In the genomic region with DNA sequence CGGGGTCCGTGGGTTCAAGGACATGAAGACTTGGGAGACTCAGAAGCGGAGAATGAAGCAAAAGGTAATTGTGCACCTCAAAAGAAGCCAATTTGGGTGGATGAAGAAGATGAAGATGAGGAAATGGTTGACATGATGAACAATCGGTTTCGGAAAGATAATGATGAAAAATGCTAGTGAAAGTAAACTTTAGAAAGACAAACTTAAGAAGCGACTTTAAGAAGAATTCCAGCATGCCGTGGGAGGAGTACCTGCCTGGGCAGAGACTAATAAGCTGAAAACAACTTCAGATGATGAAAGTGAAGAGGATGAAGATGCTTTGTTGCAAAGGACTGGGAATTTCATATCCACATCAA, we compare ENCODE assay signal across 8 cellular contexts. TPM values are rescaled to one million over a fixed set of nuclear protein-coding genes. Genes with fewer than 3 reads are reported as not detected.
DNase-seq lines count a peak whose midpoint lies in the region; FAIRE-seq and TF ChIP-seq lines count a peak whose summit lies in the region.

No MANE protein-coding gene starts in this region.

- peaks cover 6% of the 10 kb centered on the region for H3K4me1 ChIP-seq in CD4-positive, alpha-beta memory T cell (ENCODE audit: insufficient read depth, low read length)
- peaks cover 10% of the 10 kb centered on the region for H3K4me1 ChIP-seq in OCI-LY1 (ENCODE audit: insufficient read depth, low read length, severe bottlenecking)
- peaks cover 4 to 15% (median 11%) of the 10 kb centered on the region in 4 donors for H3K4me1 ChIP-seq in esophagus muscularis mucosa
- peaks cover 2% of the 10 kb centered on the region for H3K4me1 ChIP-seq in ovary (ENCODE audit: insufficient read depth)

- H2AFZ ChIP-seq in OCI-LY1 (ENCODE audit: low read length): 0 out of 2 replicates have a peak overlapping the region, but pooled peaks have one; percentile 69

- no peaks in the 10 kb centered on the region for H3F3A ChIP-seq in OCI-LY1 (ENCODE audit: insufficient read depth, low read length)

- intact Hi-C loops in CD4-positive, alpha-beta memory T cell (cut with micrococcal nuclease): loop anchor here (1.0 kb wide), 1 partner anchor 45 kb away; no protein-coding TSS in a partner anchor
- intact Hi-C loops in esophagus muscularis mucosa (cut with DNase I) (loop anchor here (5.0 kb wide), 1 partner anchor 44 kb away; a partner anchor contains a TSS), ovary (cut with DNase I) (no loop called here)

- no peaks in the 10 kb centered on the region for H3K36me3 ChIP-seq in CD4-positive, alpha-beta memory T cell (ENCODE audit: insufficient read depth, low read length)
- no peaks in the 10 kb centered on the region for H3K36me3 ChIP-seq in OCI-LY1 (ENCODE audit: insufficient read depth, low read length)
- H3K36me3 ChIP-seq in esophagus muscularis mucosa: no peaks in the 10 kb centered on the region
- no peaks in the 10 kb centered on the region for H3K36me3 ChIP-seq in ovary

- peak overlapping the region; percentile 38 for H3K9ac ChIP-seq in OCI-LY1 (ENCODE audit: low read length)

- no peaks in the 10 kb centered on the region for H3K27me3 Mint-ChIP-seq in CD4-positive, alpha-beta memory T cell

- H3K27me3 ChIP-seq in CD4-positive, alpha-beta memory T cell (ENCODE audit: insufficient read depth, low read length): no peaks in the 10 kb centered on the region
- H3K27me3 ChIP-seq in OCI-LY1 (ENCODE audit: insufficient read depth, low read length): no peaks in the 10 kb centered on the region
- H3K27me3 ChIP-seq in esophagus muscularis mucosa: no peaks in the 10 kb centered on the region
- H3K27me3 ChIP-seq in ovary: no peaks in the 10 kb centered on the region

- H3K27ac ChIP-seq in CD4-positive, alpha-beta memory T cell (ENCODE audit: low read depth, low read length): peak overlapping the region; percentile 25
- H3K27ac ChIP-seq in OCI-LY1 (ENCODE audit: low read depth, low read length, poor library complexity, severe bottlenecking) (no peak overlapping the region), esophagus muscularis mucosa (replicated peaks in 1 of 4) (peak overlapping the region; percentile 54 to 80 (median 78)), ovary (peak overlapping the region in 1 of 2 donors; percentile 69)

- no peak for TF ChIP-seq CTCF in OCI-LY1 (IDR thresholded peaks at IDR 0.05; ENCODE audit: low read length)
- TF ChIP-seq CTCF in esophagus muscularis mucosa (IDR thresholded peaks at IDR 0.05): no peak
- TF ChIP-seq CTCF in ovary (IDR thresholded peaks at IDR 0.05): no peak

- 46% methylated on average over 7 of the region's 7 CpGs for WGBS in esophagus muscularis mucosa
- 24 to 32% (median 25%) methylated on average over 7 of the region's 7 CpGs for WGBS in ovary, 3 donors

- peaks cover 0 to 2% (median 0%) of the 10 kb centered on the region in 8 donors for H3K9me3 Mint-ChIP-seq in CD4-positive, alpha-beta memory T cell

- CTCF ChIA-PET in CD4-positive, alpha-beta memory T cell (lab: Charles Lee; ENCODE audit: partially characterized antibody): interaction anchor here (3.1 kb wide), 1 partner anchor 44 kb away, joined by 10 read pairs; a partner anchor contains a TSS

- no peaks in the 10 kb centered on the region for H4K20me1 ChIP-seq in OCI-LY1 (ENCODE audit: insufficient read depth, low read length)

- no peaks in the 10 kb centered on the region for H3K9me3 ChIP-seq in CD4-positive, alpha-beta memory T cell (ENCODE audit: control insufficient read depth in 1 of 2, low read length in 2 of 2)
- no peaks in the 10 kb centered on the region for H3K9me3 ChIP-seq in OCI-LY1 (ENCODE audit: low read length)
- no peaks in the 10 kb centered on the region for H3K9me3 ChIP-seq in esophagus muscularis mucosa
- no peaks in the 10 kb centered on the region for H3K9me3 ChIP-seq in ovary

- no peak for DNase-seq in CD4-positive, alpha-beta memory T cell
- no peak for DNase-seq in esophagus muscularis mucosa (ENCODE audit: extremely low spot score)
- no peak for DNase-seq in ovary
- DNase-seq in NK-92 (lab: John Stamatoyannopoulos, UW; ENCODE audit: unreplicated experiment): no peak
- DNase-seq in GM12891 (ENCODE audit: insufficient read length, low spot score): no peak
- DNase-seq in stimulated activated CD8-positive, alpha-beta memory T cell treated with anti-CD3 and anti-CD28 coated beads, Interleukin-4, amount 100 ng/mL, for 48 hours: no peak
- no peak for DNase-seq in SHP77 (lab: John Stamatoyannopoulos, UW)

- peak overlapping the region; percentile 64 for H3K4me2 ChIP-seq in OCI-LY1 (ENCODE audit: low read length)

- no peak for FAIRE-seq in GM12891 (lab: Jason Lieb, UNC)

- no peaks in the 10 kb centered on the region for H3K9me2 ChIP-seq in OCI-LY1 (ENCODE audit: low read depth, low read length)

- peak overlapping the region; percentile 20 to 85 for H3K4me3 ChIP-seq in CD4-positive, alpha-beta memory T cell (ENCODE audit: low read length in 2 of 2)
- peak overlapping the region; percentile 58 for H3K4me3 ChIP-seq in OCI-LY1 (ENCODE audit: low read depth, low read length, poor library complexity, severe bottlenecking)
- peak overlapping the region; percentile 54 to 73 (median 60) for H3K4me3 ChIP-seq in esophagus muscularis mucosa
- H3K4me3 ChIP-seq in ovary: peak overlapping the region; percentile 39

- POLR2A ChIA-PET in CD4-positive, alpha-beta memory T cell (lab: Charles Lee; ENCODE audit: partially characterized antibody): interaction anchor here (2.8 kb wide), 1 partner anchor 44 kb away, joined by 17 read pairs; a partner anchor contains a TSS

- TF ChIP-seq EP300 in esophagus muscularis mucosa (IDR thresholded peaks at IDR 0.05): no peak
- no peak for TF ChIP-seq EP300 in ovary (IDR thresholded peaks at IDR 0.05)

- H3K4me3 Mint-ChIP-seq in CD4-positive, alpha-beta memory T cell: peak overlapping the region; percentile 92 to 97 (median 92)

- no peaks in the 10 kb centered on the region for H3K79me2 ChIP-seq in OCI-LY1 (ENCODE audit: insufficient read depth, low read length)

- H3K27ac Mint-ChIP-seq in CD4-positive, alpha-beta memory T cell: peak overlapping the region; percentile 69 to 92 (median 87)

- H3K36me3 Mint-ChIP-seq in CD4-positive, alpha-beta memory T cell: peaks cover 12 to 25% of the 10 kb centered on the region in 2 donors

- H3K4me1 Mint-ChIP-seq in CD4-positive, alpha-beta memory T cell: peaks cover 4 to 12% (median 11%) of the 10 kb centered on the region in 4 donors

- TF ChIP-seq POLR2A in esophagus muscularis mucosa (IDR thresholded peaks at IDR 0.05; ENCODE audit: low read depth): no peak
- no peak for TF ChIP-seq POLR2A in ovary (IDR thresholded peaks at IDR 0.05)
- no peak for TF ChIP-seq POLR2A in GM12891 (IDR thresholded peaks at IDR 0.05; ENCODE audit: low read depth, low read length)

TF ChIP-seq in GM12891, 5 proteins besides CTCF, POLR2A, EP300 and RAD21:
- TF ChIP-seq TAF1 (IDR thresholded peaks at IDR 0.05; ENCODE audit: low read depth, low read length): no peak
- no peak for TF ChIP-seq SPI1 (IDR thresholded peaks at IDR 0.05; ENCODE audit: low read depth, low read length)
- TF ChIP-seq PAX5 (IDR thresholded peaks at IDR 0.05; ENCODE audit: insufficient read depth, low read length, severe bottlenecking): no peak
- no peak for TF ChIP-seq POU2F2 (IDR thresholded peaks at IDR 0.05; ENCODE audit: low read depth, low read length)
- TF ChIP-seq POLR2AphosphoS5 (IDR thresholded peaks at IDR 0.05; ENCODE audit: low read depth, low read length): no peak

RNA-seq across cellular contexts. Expression of a gene that starts 43.5 kb away (rescaled TPM):
- total RNA-seq in CD4-positive, alpha-beta memory T cell: 10 to 100 TPM; 13.3 to 14.0 TPM
- 10 to 100 TPM; 10.9 to 19.7 TPM for polyA plus RNA-seq in CD4-positive, alpha-beta memory T cell
- total RNA-seq in esophagus muscularis mucosa (10 to 100 TPM in 1 of 4 donors, 1 to 10 TPM in 3; 5.6 to 10.8 (median 7.3) TPM), ovary (1 to 10 TPM; 4.0 to 7.2 (median 5.3) TPM)
- polyA plus RNA-seq in ovary: 10 to 100 TPM in 1 of 2 donors, 1 to 10 TPM in 1; 3.0 to 22.3 TPM
- polyA plus RNA-seq in GM12891 (2012; ENCODE audit: low read depth, missing spikeins): 15.8 TPM

Comparison
In these comparisons a context has a peak if more than half of its experiments do, and no peak if none do; other contexts are left out.
1. intact Hi-C loops: an anchor here in CD4-positive, alpha-beta memory T cell (1.0 kb wide) and esophagus muscularis mucosa (5.0 kb wide); none called in ovary.